Comparison of ENCODE assay signal across 8 cellular contexts in genomic region chr1:21174638-21175323, GRCh38. TPM values are rescaled to one million over a fixed set of nuclear protein-coding genes. Genes with fewer than 3 reads are reported as not detected.
DNase-seq lines count a peak whose midpoint lies in the region; ATAC-seq and FAIRE-seq lines count a peak whose summit lies in the region.

No MANE protein-coding gene starts in this region.

- H3K4me1 ChIP-seq in CD4-positive, alpha-beta memory T cell (ENCODE audit: insufficient read depth, low read length) = peaks cover 18% of the 10 kb centered on the region

- no peaks in the 10 kb centered on the region for H3K9me3 Mint-ChIP-seq in CD4-positive, alpha-beta memory T cell
- no peaks in the 10 kb centered on the region for H3K9me3 Mint-ChIP-seq in naive thymus-derived CD8-positive, alpha-beta T cell

- CTCF ChIA-PET in CD4-positive, alpha-beta memory T cell (lab: Charles Lee; ENCODE audit: partially characterized antibody) = no interaction called here

- H3K4me1 Mint-ChIP-seq in CD4-positive, alpha-beta memory T cell = peaks cover 23 to 32% (median 28%) of the 10 kb centered on the region in 4 donors
- H3K4me1 Mint-ChIP-seq in naive thymus-derived CD8-positive, alpha-beta T cell = peaks cover 16 to 36% (median 30%) of the 10 kb centered on the region in 4 donors

- POLR2A ChIA-PET in CD4-positive, alpha-beta memory T cell (lab: Charles Lee; ENCODE audit: partially characterized antibody) = interaction anchor here (1.0 to 1.2 kb wide), 2 partner anchors 152 to 388 kb away, joined by 5 to 8 read pairs; partner anchors contain the start of gene HP1BP3
- POLR2A ChIA-PET in naive thymus-derived CD8-positive, alpha-beta T cell (lab: Charles Lee) = interaction anchor here (0.7 kb wide), 1 partner anchor 442 kb away, joined by 3 read pairs; the partner anchor contains the start of gene SH2D5

- no peaks in the 10 kb centered on the region for H3K27me3 Mint-ChIP-seq in CD4-positive, alpha-beta memory T cell
- no peaks in the 10 kb centered on the region for H3K27me3 Mint-ChIP-seq in naive thymus-derived CD8-positive, alpha-beta T cell

- intact Hi-C loops in CD4-positive, alpha-beta memory T cell (cut with micrococcal nuclease) = no loop called here

- no peaks in the 10 kb centered on the region for H3K9me3 ChIP-seq in CD4-positive, alpha-beta memory T cell (ENCODE audit: control insufficient read depth in 1 of 2, low read length in 2 of 2)

- peak overlapping the region in 1 of 2 donors; percentile 49 for H3K4me3 ChIP-seq in CD4-positive, alpha-beta memory T cell (ENCODE audit: low read length in 2 of 2)

- H3K27me3 ChIP-seq in CD4-positive, alpha-beta memory T cell (ENCODE audit: insufficient read depth, low read length) = no peaks in the 10 kb centered on the region

- peak in 1 of 5 donors; percentile 2 for DNase-seq in CD4-positive, alpha-beta memory T cell
- DNase-seq in NCI-H226 (peak; percentile 49), dermis blood vessel endothelial cell (peak; percentile 39), 8988T (no peak), HTR-8/SVneo (ENCODE audit: insufficient read length, low spot score) (no peak)
- DNase-seq in naive thymus-derived CD8-positive, alpha-beta T cell = no peak
- DNase-seq in activated CD4-positive, alpha-beta T cell treated with anti-CD3 and anti-CD28 coated beads for 4 hours = no peak

- peak overlapping the region; percentile 84 to 91 (median 86) for H3K4me3 Mint-ChIP-seq in CD4-positive, alpha-beta memory T cell
- H3K4me3 Mint-ChIP-seq in naive thymus-derived CD8-positive, alpha-beta T cell = peak overlapping the region; percentile 82 to 93 (median 87)

- ATAC-seq in naive thymus-derived CD8-positive, alpha-beta T cell = no peak
- ATAC-seq in HG03039 (IDR thresholded peaks at IDR 0.05; ENCODE audit: unreplicated experiment) = no peak

- peak overlapping the region; percentile 70 to 94 (median 93) for H3K27ac Mint-ChIP-seq in CD4-positive, alpha-beta memory T cell
- peak overlapping the region; percentile 9 to 94 (median 86) for H3K27ac Mint-ChIP-seq in naive thymus-derived CD8-positive, alpha-beta T cell

- H3K27ac ChIP-seq in CD4-positive, alpha-beta memory T cell (ENCODE audit: low read depth, low read length) = peak overlapping the region; percentile 69

- H3K36me3 ChIP-seq in CD4-positive, alpha-beta memory T cell (ENCODE audit: insufficient read depth, low read length) = no peaks in the 10 kb centered on the region

- peaks cover 5 to 8% of the 10 kb centered on the region in 2 donors for H3K36me3 Mint-ChIP-seq in CD4-positive, alpha-beta memory T cell
- H3K36me3 Mint-ChIP-seq in naive thymus-derived CD8-positive, alpha-beta T cell = peaks cover 0 to 6% (median 4%) of the 10 kb centered on the region in 3 donors

- no peak for FAIRE-seq in HTR-8/SVneo (lab: Jason Lieb, UNC)

RNA-seq across cellular contexts. Expression of gene EIF4G3, which starts 1.9 kb away (rescaled TPM):
- total RNA-seq in CD4-positive, alpha-beta memory T cell = 10 to 100 TPM; 16.6 to 18.0 TPM
- polyA plus RNA-seq in CD4-positive, alpha-beta memory T cell = 1 to 10 TPM; 1.6 to 9.6 TPM
- 39.8 and 60.8 TPM in 2 replicates for total RNA-seq in dermis blood vessel endothelial cell
- 10 to 100 TPM; 15.7 to 16.5 TPM for total RNA-seq in naive thymus-derived CD8-positive, alpha-beta T cell
- polyA plus RNA-seq in naive thymus-derived CD8-positive, alpha-beta T cell = 1 to 10 TPM; 4.0 to 7.9 (median 6.1) TPM

Comparison
In these comparisons a context has a peak if more than half of its experiments do, and no peak if none do; other contexts are left out.
1. DNase-seq: peak in NCI-H226 (single experiment) and dermis blood vessel endothelial cell (single experiment); none in naive thymus-derived CD8-positive, alpha-beta T cell (0 of 10), 8988T (single experiment), HTR-8/SVneo (single experiment) and activated CD4-positive, alpha-beta T cell treated with anti-CD3 and anti-CD28 coated beads for 4 hours (0 of 2).